In the genomic region with DNA sequence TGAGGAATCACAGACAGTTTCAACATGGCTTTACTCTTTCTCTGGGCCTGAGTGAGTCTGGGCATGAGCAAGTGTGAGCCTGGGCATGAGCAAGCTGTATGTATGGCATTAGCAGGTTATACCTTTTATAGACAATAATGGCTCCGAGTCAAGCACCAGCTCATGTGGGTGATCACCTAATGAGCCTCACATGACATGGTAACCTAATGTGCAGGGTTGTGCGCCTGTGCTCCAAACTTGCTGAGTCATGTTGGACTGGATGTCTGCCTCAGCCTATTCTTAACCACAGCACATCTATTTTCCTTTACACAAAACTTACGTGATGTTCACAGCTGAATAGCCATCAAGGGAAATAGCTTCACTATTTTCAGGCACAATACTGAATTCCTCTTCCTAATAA, we compare ENCODE assay signal across 18 cellular contexts.
DNase-seq lines count a peak whose midpoint lies in the region; TF ChIP-seq lines count a peak whose summit lies in the region.
"Had no signal": no experiment of that assay in that cellular context is flagged by ENCODE, and none has a peak within 500 bp of the region (broad histone marks: within the 10 kb centered on the region; RNA-seq: fewer than 3 reads in every experiment).

No MANE protein-coding gene starts in this region.

- H3K27ac Mint-ChIP-seq in MCF 10A (ENCODE audit: low read depth, unreplicated experiment), result no peak overlapping the region
- H3K27ac Mint-ChIP-seq: brain; CD8-positive, alpha-beta T cell; dendritic cell treated with granulocyte-macrophage colony-stimulating factor and Interleukin-4, amounts not matched to agents 40 ng/mL and 50 ng/mL, for 4 days; mesothelial cell of epicardium had no signal

- no peaks in the 10 kb centered on the region for H3K9me3 Mint-ChIP-seq in MCF 10A (ENCODE audit: unreplicated experiment)
- H3K9me3 Mint-ChIP-seq: dendritic cell treated with granulocyte-macrophage colony-stimulating factor and Interleukin-4, amounts not matched to agents 40 ng/mL and 50 ng/mL, for 4 days had no signal

- CTCF ChIA-PET in mammary epithelial cell (lab: Charles Lee; ENCODE audit: low non-redundant PET) (no interaction called here), MCF 10A (lab: Yijun Ruan, JAX) (interaction anchor here (1.1 to 1.2 kb wide), 2 partner anchors 12 to 437 kb away, joined by 3 read pairs; no protein-coding TSS in a partner anchor)

- H3K27me3 Mint-ChIP-seq in MCF 10A (ENCODE audit: insufficient read depth, unreplicated experiment), result no peaks in the 10 kb centered on the region
- H3K27me3 Mint-ChIP-seq: brain; dendritic cell treated with granulocyte-macrophage colony-stimulating factor and Interleukin-4, amounts not matched to agents 40 ng/mL and 50 ng/mL, for 4 days had no signal

- TF ChIP-seq POLR2A in stomach (IDR thresholded peaks at IDR 0.05), result no peak

- dilution Hi-C loops in mammary epithelial cell (cut with HindIII; ENCODE audit: low sequenced_read_pairs), result no loop called here

- peaks cover 3% of the 10 kb centered on the region for H3K4me1 ChIP-seq in mammary epithelial cell (ENCODE audit: insufficient read depth, low read length)
- H3K4me1 ChIP-seq in stomach, result no peaks in the 10 kb centered on the region

- no peaks in the 10 kb centered on the region for H4K20me1 ChIP-seq in mammary epithelial cell (ENCODE audit: insufficient read depth, low read length)

- no peak overlapping the region for H3K4me3 Mint-ChIP-seq in MCF 10A (ENCODE audit: unreplicated experiment)
- H3K4me3 Mint-ChIP-seq: brain; CD8-positive, alpha-beta T cell; dendritic cell treated with granulocyte-macrophage colony-stimulating factor and Interleukin-4, amounts not matched to agents 40 ng/mL and 50 ng/mL, for 4 days; mesothelial cell of epicardium; neural crest cell had no signal

- in situ Hi-C loops in mammary epithelial cell (cut with MboI; ENCODE audit: low sequenced_read_pairs in 2 of 2), result no loop called here

- WGBS in mammary epithelial cell (ENCODE audit: low coverage, missing lambda C conversion rate), result 55% methylated on average over 3 of the region's 3 CpGs
- WGBS in stomach, 5 donors, result 74 to 94% (median 91%) methylated on average over 3 of the region's 3 CpGs

- TF ChIP-seq CTCF in mammary epithelial cell (conservative IDR thresholded peaks at IDR 0.05 in 1 of 2, IDR thresholded peaks at IDR 0.05 in 1 of 2; ENCODE audit: extremely low read depth in 1 of 2, insufficient read depth in 1 of 2, low read depth in 1 of 2, low read length in 2 of 2) (no peak), MCF 10A (IDR thresholded peaks at IDR 0.05; ENCODE audit: unreplicated experiment) (no peak), stomach (IDR thresholded peaks at IDR 0.05) (no peak)

- H3K9me3 ChIP-seq in mammary epithelial cell (replicated peaks; ENCODE audit: insufficient read depth, low read length) (no peaks in the 10 kb centered on the region), stomach (no peaks in the 10 kb centered on the region), MG63 (no peaks in the 10 kb centered on the region)

- no peak overlapping the region for H3K4me2 ChIP-seq in mammary epithelial cell (ENCODE audit: insufficient read depth, low read depth, low read length)

- TF ChIP-seq EP300 in stomach (IDR thresholded peaks at IDR 0.05), result no peak

- peak overlapping the region; percentile 18 for H3K27ac ChIP-seq in mammary epithelial cell (ENCODE audit: insufficient read depth, low read depth, low read length)
- H3K27ac ChIP-seq in epithelial cell of prostate, result peak overlapping the region; percentile 30
- no peak overlapping the region for H3K27ac ChIP-seq in stomach

- H3K4me1 Mint-ChIP-seq in MCF 10A (ENCODE audit: insufficient read depth, unreplicated experiment), result no peaks in the 10 kb centered on the region
- H3K4me1 Mint-ChIP-seq: brain had no signal

- BruUV-seq in mammary epithelial cell (replicated peaks; lab: Mats Ljungman, UMichigan) (no TSS peak), MCF 10A (replicated peaks; lab: Mats Ljungman, UMichigan) (no TSS peak)

- no peak overlapping the region for H3K4me3 ChIP-seq in mammary epithelial cell (replicated peaks in 1 of 3; ENCODE audit: insufficient read depth in 1 of 3, low read depth in 2 of 3, low read length in 3 of 3)
- H3K4me3 ChIP-seq in stomach, result no peak overlapping the region
- no peak overlapping the region for H3K4me3 ChIP-seq in MG63

- no peaks in the 10 kb centered on the region for H3K36me3 ChIP-seq in mammary epithelial cell (ENCODE audit: insufficient read depth, low read length)
- no peaks in the 10 kb centered on the region for H3K36me3 ChIP-seq in stomach
- H3K36me3 ChIP-seq in MG63, result no peaks in the 10 kb centered on the region

- intact Hi-C loops in mammary epithelial cell (cut with micrococcal nuclease) (no loop called here), MCF 10A (cut with micrococcal nuclease) (no loop called here), stomach (cut with DNase I; ENCODE audit: low total_unique reads) (no loop called here)

- POLR2A ChIA-PET in MCF 10A (lab: Yijun Ruan, JAX), result interaction anchor here (0.8 kb wide), 1 partner anchor 23 kb away, joined by 3 read pairs; no protein-coding TSS in a partner anchor

- no peaks in the 10 kb centered on the region for H3K79me2 ChIP-seq in mammary epithelial cell (ENCODE audit: insufficient read depth, low read length)

- H3K36me3 Mint-ChIP-seq in MCF 10A (ENCODE audit: insufficient read depth, unreplicated experiment), result no peaks in the 10 kb centered on the region
- H3K36me3 Mint-ChIP-seq: brain; CD8-positive, alpha-beta T cell had no signal

- peak overlapping the region; percentile 4 for H2AFZ ChIP-seq in mammary epithelial cell (ENCODE audit: low read depth, low read length)

- no peak overlapping the region for H3K9ac ChIP-seq in mammary epithelial cell (ENCODE audit: insufficient read depth, low read length)

- DNase-seq in mammary epithelial cell (peak; percentile 62), MCF 10A (ENCODE audit: unreplicated experiment) (no peak), NAMALWA (ENCODE audit: low spot score) (peak; percentile 14), epithelial cell of prostate (ENCODE audit: low read depth, low spot score) (peak; percentile 69), renal cortical epithelial cell (ENCODE audit: low read depth) (peak; percentile 23), stomach (no peak), MG63 (no peak)
- DNase-seq in NK-92 treated with Interleukin-12 subunit alpha and Interleukin-12 subunit beta, amount 100 ng/mL, for 24 hours (lab: John Stamatoyannopoulos, UW), result no peak
- DNase-seq: activated naive CD4-positive, alpha-beta T cell treated with anti-CD3 and anti-CD28 coated beads, Interleukin-2, amount 50 U/mL, for 16 hours; CD8-positive, alpha-beta T cell; head of caudate nucleus; NCI-H1048; NCI-H524 treated with DMSO at 0.1 percent for 48 hours; right cardiac atrium had no signal

- no peaks in the 10 kb centered on the region for H3K27me3 ChIP-seq in mammary epithelial cell (ENCODE audit: insufficient read depth, low read length)
- no peaks in the 10 kb centered on the region for H3K27me3 ChIP-seq in stomach
- H3K27me3 ChIP-seq in MG63, result no peaks in the 10 kb centered on the region

Comparison
In these comparisons a context has a peak if more than half of its experiments do, and no peak if none do; other contexts are left out.
1. DNase-seq: peak in mammary epithelial cell (single experiment), NAMALWA (single experiment), epithelial cell of prostate (single experiment) and renal cortical epithelial cell (single experiment); none in MCF 10A (single experiment), stomach (single experiment), MG63 (single experiment) and NK-92 treated with Interleukin-12 subunit alpha and Interleukin-12 subunit beta, amount 100 ng/mL, for 24 hours (single experiment).
2. H3K27ac ChIP-seq: peak in mammary epithelial cell (single experiment) and epithelial cell of prostate (single experiment); none in stomach (0 of 5).